9 cellular contexts compared by ENCODE assay signal in the genomic region with DNA sequence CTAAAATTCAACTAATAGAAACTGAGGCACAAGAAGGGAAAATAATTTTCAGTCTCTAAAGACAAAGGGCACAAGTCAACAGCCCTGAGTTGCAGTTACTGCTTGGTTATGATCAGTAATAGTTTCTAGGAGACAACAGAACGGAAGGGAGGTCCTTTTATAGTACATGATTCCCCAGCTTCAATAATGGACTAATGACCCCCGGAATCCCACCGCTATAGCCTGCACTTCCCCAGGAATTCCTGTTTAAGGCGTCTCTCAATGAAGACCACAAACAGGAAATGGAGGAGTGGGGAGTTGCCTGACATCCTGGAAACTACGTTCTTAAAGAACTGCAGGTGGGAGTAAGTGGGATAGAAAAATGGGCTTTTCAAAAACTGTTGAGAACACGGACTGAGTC.
A peak's percentile ranks its signal among the peaks of the same experiment; 100 is the strongest.
DNase-seq lines count a peak whose midpoint lies in the region; ATAC-seq, FAIRE-seq and TF ChIP-seq lines count a peak whose summit lies in the region.
"Had no signal": no experiment of that assay in that cellular context is flagged by ENCODE, and none has a peak within 500 bp of the region (broad histone marks: within the 10 kb centered on the region; RNA-seq: fewer than 3 reads in every experiment).

No MANE protein-coding gene starts in this region.

- ATAC-seq in HG03175 (IDR thresholded peaks at IDR 0.05; ENCODE audit: unreplicated experiment) (peak; percentile 12), HG03457 (IDR thresholded peaks at IDR 0.05; ENCODE audit: unreplicated experiment) (no peak)

- no peaks in the 10 kb centered on the region for H3K9me3 ChIP-seq in BLaER1
- H3K9me3 ChIP-seq in mesodermal cell (ENCODE audit: control insufficient read depth, low read length), result no peaks in the 10 kb centered on the region

- no peak for FAIRE-seq in H54 (lab: Jason Lieb, UNC)

- peak overlapping the region; percentile 99 to 100 (median 100) for H3K27ac Mint-ChIP-seq in brain

- H3K27me3 Mint-ChIP-seq in brain, result no peaks in the 10 kb centered on the region

- H4K20me1 ChIP-seq in BLaER1, result no peaks in the 10 kb centered on the region

- H3K4me3 ChIP-seq in BLaER1, result no peak overlapping the region
- no peak overlapping the region for H3K4me3 ChIP-seq in mesodermal cell (ENCODE audit: extremely low read depth, insufficient read depth, low read length, poor library complexity, severe bottlenecking)

- peak overlapping the region; percentile 39 for H3K4me2 ChIP-seq in BLaER1
- H3K4me2 ChIP-seq: KMS-11 had no signal

- TF ChIP-seq POLR2A in H54 (IDR thresholded peaks at IDR 0.05; ENCODE audit: low read depth, low read length), result no peak

- H3K36me3 Mint-ChIP-seq in brain, result peaks cover 77% of the 10 kb centered on the region

- peaks cover 14% of the 10 kb centered on the region for H3K4me1 ChIP-seq in BLaER1
- peaks cover 28% of the 10 kb centered on the region for H3K4me1 ChIP-seq in mesodermal cell (ENCODE audit: control insufficient read depth, insufficient read depth, low read length, poor library complexity, severe bottlenecking)

- peak in 1 of 2 experiments; percentile 7 for TF ChIP-seq CTCF in brain (conservative IDR thresholded peaks at IDR 0.05)

- no peak overlapping the region; the same call in 1 of the 2 replicates for H3K27ac ChIP-seq in BLaER1
- H3K27ac ChIP-seq in mesodermal cell (ENCODE audit: low read depth, low read length, severe bottlenecking), result peak overlapping the region; percentile 72
- H3K27ac ChIP-seq: KMS-11 had no signal

- peaks cover 0 to 15% (median 7%) of the 10 kb centered on the region in 5 experiments for H3K9me3 Mint-ChIP-seq in brain

- H3K4me3 Mint-ChIP-seq in brain, result peak overlapping the region; percentile 46 to 81 (median 63)

- peaks cover 54% of the 10 kb centered on the region for H3K4me1 Mint-ChIP-seq in brain

- H3K27me3 ChIP-seq in BLaER1, result no peaks in the 10 kb centered on the region

- WGBS in mesodermal cell (ENCODE audit: insufficient coverage in 2 of 2), 2 experiments, result 0 to 51% methylated on average over 1 to 6 of the region's 6 CpGs

- peak overlapping the region; percentile 13; the same call in 1 of the 2 replicates for H3K9ac ChIP-seq in BLaER1
- H3K9ac ChIP-seq: KMS-11 had no signal

- H3K36me3 ChIP-seq in BLaER1 (peaks cover 88% of the 10 kb centered on the region), mesodermal cell (ENCODE audit: control insufficient read depth, insufficient read depth, low read length) (peaks cover 63% of the 10 kb centered on the region)

- DNase-seq in AG08395 (ENCODE audit: low spot score), result no peak
- no peak for DNase-seq in activated CD8-positive, alpha-beta memory T cell treated with anti-CD3 and anti-CD28 coated beads, Interleukin-2, amount 50 U/mL, for 4 hours
- no peak for DNase-seq in H54 (ENCODE audit: insufficient read length, low spot score)
